ENCODE assay signal across 20 cellular contexts in genomic region chr5:66472010-66472409, GRCh38.
DNase-seq lines count a peak whose midpoint lies in the region; ATAC-seq and TF ChIP-seq lines count a peak whose summit lies in the region.
"Had no signal": no experiment of that assay in that cellular context is flagged by ENCODE, and none has a peak within 500 bp of the region (broad histone marks: within the 10 kb centered on the region; RNA-seq: fewer than 3 reads in every experiment).

No MANE protein-coding gene starts in this region.

- POLR2A ChIA-PET in activated B cell treated with CpG ODN at 0.5 μM for 24 hours (lab: Charles Lee) = no interaction called here
- POLR2A ChIA-PET in CD4-positive, alpha-beta memory T cell (lab: Charles Lee; ENCODE audit: partially characterized antibody) = no interaction called here

- no peaks in the 10 kb centered on the region for H3K79me2 ChIP-seq in DND-41 (ENCODE audit: insufficient read depth, low read length)

- TF ChIP-seq CTCF in DND-41 (IDR thresholded peaks at IDR 0.05; ENCODE audit: borderline replicate concordance, extremely low read depth, low read length, poor library complexity, severe bottlenecking) (no peak), activated B cell treated with CpG ODN at 0.5 μM for 24 hours (IDR thresholded peaks at IDR 0.05) (no peak)

- no peak overlapping the region for H3K4me3 Mint-ChIP-seq in activated B cell treated with CpG ODN at 0.5 μM for 24 hours
- no peak overlapping the region for H3K4me3 Mint-ChIP-seq in stimulated activated memory B cell treated with anti-CD40 and anti-IgM and Interleukin-4, amounts not matched to agents 10 μg/mL and 1 μg/mL and 100 μg/mL, for 72 hours
- no peak overlapping the region for H3K4me3 Mint-ChIP-seq in CD4-positive, alpha-beta memory T cell
- H3K4me3 Mint-ChIP-seq: CD8-positive, alpha-beta T cell had no signal

- no peaks in the 10 kb centered on the region for H3K4me1 ChIP-seq in DND-41 (ENCODE audit: insufficient read depth, low read length)
- H3K4me1 ChIP-seq in CD4-positive, alpha-beta memory T cell (ENCODE audit: insufficient read depth, low read length) = no peaks in the 10 kb centered on the region
- H3K4me1 ChIP-seq: A549 had no signal

- no peak for ATAC-seq in DND-41 (ENCODE audit: insufficient read depth, low read depth)
- peak; percentile 85 for ATAC-seq in activated B cell treated with CpG ODN at 0.5 μM for 24 hours (ENCODE audit: low read depth)
- peak; percentile 86 for ATAC-seq in stimulated activated memory B cell treated with anti-CD40 and anti-IgM and Interleukin-4, amounts not matched to agents 10 μg/mL and 1 μg/mL and 100 μg/mL, for 72 hours
- ATAC-seq in HG02870 (IDR thresholded peaks at IDR 0.05; ENCODE audit: unreplicated experiment) = no peak
- ATAC-seq: A549; CD8-positive, alpha-beta T cell; GM12878 had no signal

- H3K27ac ChIP-seq in DND-41 (ENCODE audit: low read length) = no peak overlapping the region
- no peak overlapping the region for H3K27ac ChIP-seq in CD4-positive, alpha-beta memory T cell (ENCODE audit: low read depth, low read length)
- H3K27ac ChIP-seq: A549, GM23248 had no signal

- peaks cover 37% of the 10 kb centered on the region for H3K9me3 ChIP-seq in DND-41 (ENCODE audit: insufficient read depth, low read length, severe bottlenecking)
- no peaks in the 10 kb centered on the region for H3K9me3 ChIP-seq in CD4-positive, alpha-beta memory T cell (ENCODE audit: control insufficient read depth in 1 of 2, low read length in 2 of 2)

- no peaks in the 10 kb centered on the region for H3K27me3 Mint-ChIP-seq in activated B cell treated with CpG ODN at 0.5 μM for 24 hours
- no peaks in the 10 kb centered on the region for H3K27me3 Mint-ChIP-seq in stimulated activated memory B cell treated with anti-CD40 and anti-IgM and Interleukin-4, amounts not matched to agents 10 μg/mL and 1 μg/mL and 100 μg/mL, for 72 hours
- peaks cover 0 to 6% of the 10 kb centered on the region in 2 donors for H3K27me3 Mint-ChIP-seq in CD4-positive, alpha-beta memory T cell

- intact Hi-C loops in activated B cell treated with CpG ODN at 0.5 μM for 24 hours (cut with micrococcal nuclease) = loop anchor here (1.0 to 5.0 kb wide), 4 partner anchors 80 to 285 kb away; partner anchors contain the start of gene MAST4
- intact Hi-C loops in CD4-positive, alpha-beta memory T cell (cut with micrococcal nuclease) = no loop called here

- peaks cover 2% of the 10 kb centered on the region for H3K9me3 Mint-ChIP-seq in activated B cell treated with CpG ODN at 0.5 μM for 24 hours
- no peaks in the 10 kb centered on the region for H3K9me3 Mint-ChIP-seq in stimulated activated memory B cell treated with anti-CD40 and anti-IgM and Interleukin-4, amounts not matched to agents 10 μg/mL and 1 μg/mL and 100 μg/mL, for 72 hours
- H3K9me3 Mint-ChIP-seq in CD4-positive, alpha-beta memory T cell = peaks cover 0 to 23% (median 8%) of the 10 kb centered on the region in 8 donors

- H3K4me3 ChIP-seq in DND-41 (ENCODE audit: low read depth in 1 of 2, low read length in 2 of 2) = no peak overlapping the region
- no peak overlapping the region for H3K4me3 ChIP-seq in CD4-positive, alpha-beta memory T cell (ENCODE audit: low read length in 2 of 2)
- H3K4me3 ChIP-seq: A549, GM12878, GM23248 had no signal

- no peak overlapping the region for H3K9ac ChIP-seq in DND-41 (ENCODE audit: low read depth, low read length)
- H3K9ac ChIP-seq: GM23248 had no signal

- CTCF ChIA-PET in activated B cell treated with CpG ODN at 0.5 μM for 24 hours (lab: Charles Lee) = interaction anchor here (0.7 to 1.7 kb wide), 3 partner anchors 114 to 285 kb away, joined by 3 to 9 read pairs (median 8); no protein-coding TSS in a partner anchor
- CTCF ChIA-PET in CD4-positive, alpha-beta memory T cell (lab: Charles Lee; ENCODE audit: partially characterized antibody) = no interaction called here

- H3K4me2 ChIP-seq in DND-41 (ENCODE audit: insufficient read depth, low read length) = no peak overlapping the region
- H3K4me2 ChIP-seq: A549 had no signal

- no peaks in the 10 kb centered on the region for H3K36me3 ChIP-seq in DND-41 (ENCODE audit: insufficient read depth, low read length)
- no peaks in the 10 kb centered on the region for H3K36me3 ChIP-seq in CD4-positive, alpha-beta memory T cell (ENCODE audit: insufficient read depth, low read length)

- H3K27me3 ChIP-seq in DND-41 (ENCODE audit: insufficient read depth, low read length, poor library complexity) = no peaks in the 10 kb centered on the region
- no peaks in the 10 kb centered on the region for H3K27me3 ChIP-seq in CD4-positive, alpha-beta memory T cell (ENCODE audit: insufficient read depth, low read length)

- DNase-seq in DND-41 (no peak), activated B cell treated with CpG ODN at 0.5 μM for 24 hours (no peak), glomerular visceral epithelial cell (ENCODE audit: extremely low spot score) (no peak)
- DNase-seq in CD4-positive, alpha-beta memory T cell = no peak
- DNase-seq: 8988T; ACHN; AML-193; C1 segment of cervical spinal cord; Caco-2; CD8-positive, alpha-beta T cell; DMS153; EL; GDM1; GM23248; H7; HCEC 1CT had no signal

- H3K27ac Mint-ChIP-seq in activated B cell treated with CpG ODN at 0.5 μM for 24 hours = peak overlapping the region; percentile 5
- peak overlapping the region; percentile 73 for H3K27ac Mint-ChIP-seq in stimulated activated memory B cell treated with anti-CD40 and anti-IgM and Interleukin-4, amounts not matched to agents 10 μg/mL and 1 μg/mL and 100 μg/mL, for 72 hours
- H3K27ac Mint-ChIP-seq in CD4-positive, alpha-beta memory T cell = no peak overlapping the region
- H3K27ac Mint-ChIP-seq: CD8-positive, alpha-beta T cell had no signal

- H4K20me1 ChIP-seq in DND-41 (ENCODE audit: insufficient read depth, low read length) = no peaks in the 10 kb centered on the region

- peak overlapping the region; percentile 32; the same call in 1 of the 2 replicates for H2AFZ ChIP-seq in DND-41 (ENCODE audit: low read depth, low read length)
- H2AFZ ChIP-seq: GM23248 had no signal

- no peaks in the 10 kb centered on the region for H3K36me3 Mint-ChIP-seq in activated B cell treated with CpG ODN at 0.5 μM for 24 hours (ENCODE audit: low read depth)
- H3K36me3 Mint-ChIP-seq in stimulated activated memory B cell treated with anti-CD40 and anti-IgM and Interleukin-4, amounts not matched to agents 10 μg/mL and 1 μg/mL and 100 μg/mL, for 72 hours = no peaks in the 10 kb centered on the region
- H3K36me3 Mint-ChIP-seq in CD4-positive, alpha-beta memory T cell = no peaks in the 10 kb centered on the region
- H3K36me3 Mint-ChIP-seq: CD8-positive, alpha-beta T cell had no signal

- peaks cover 15% of the 10 kb centered on the region for H3K4me1 Mint-ChIP-seq in activated B cell treated with CpG ODN at 0.5 μM for 24 hours
- peaks cover 24% of the 10 kb centered on the region for H3K4me1 Mint-ChIP-seq in stimulated activated memory B cell treated with anti-CD40 and anti-IgM and Interleukin-4, amounts not matched to agents 10 μg/mL and 1 μg/mL and 100 μg/mL, for 72 hours
- H3K4me1 Mint-ChIP-seq in CD4-positive, alpha-beta memory T cell = no peaks in the 10 kb centered on the region

Comparison
In these comparisons a context has a peak if more than half of its experiments do, and no peak if none do; other contexts are left out.
1. ATAC-seq: peak in activated B cell treated with CpG ODN at 0.5 μM for 24 hours (single experiment) and stimulated activated memory B cell treated with anti-CD40 and anti-IgM and Interleukin-4, amounts not matched to agents 10 μg/mL and 1 μg/mL and 100 μg/mL, for 72 hours (single experiment); none in DND-41 (single experiment) and HG02870 (single experiment).
2. H3K27ac Mint-ChIP-seq: peak in activated B cell treated with CpG ODN at 0.5 μM for 24 hours (single experiment) and stimulated activated memory B cell treated with anti-CD40 and anti-IgM and Interleukin-4, amounts not matched to agents 10 μg/mL and 1 μg/mL and 100 μg/mL, for 72 hours (single experiment); none in CD4-positive, alpha-beta memory T cell (0 of 7).